ENCODE assay signal across 10 cellular contexts in genomic region chr7:112573302-112574039, GRCh38.
DNase-seq lines count a peak whose midpoint lies in the region; ATAC-seq, FAIRE-seq and TF ChIP-seq lines count a peak whose summit lies in the region.
"Had no signal": no experiment of that assay in that cellular context is flagged by ENCODE, and none has a peak within 500 bp of the region (broad histone marks: within the 10 kb centered on the region; RNA-seq: fewer than 3 reads in every experiment).

No MANE protein-coding gene starts in this region.

- H3K4me3 Mint-ChIP-seq in GM23338 (no peak overlapping the region), astrocyte (ENCODE audit: unreplicated experiment) (no peak overlapping the region)
- H3K4me3 Mint-ChIP-seq: T-helper 1 cell treated with Interleukin-12 subunit alpha and Interleukin-12 subunit beta and Interleukin-4 antibody, amounts not matched to agents 30 μg/mL and 1 μg/mL, for 36 hours had no signal

- H3K27me3 ChIP-seq in GM23338 (ENCODE audit: insufficient read depth) (no peaks in the 10 kb centered on the region), astrocyte (ENCODE audit: insufficient read depth, low read length) (no peaks in the 10 kb centered on the region)

- H3K9me3 ChIP-seq in astrocyte (ENCODE audit: insufficient read depth, low read depth, low read length), result no peaks in the 10 kb centered on the region

- no peaks in the 10 kb centered on the region for H4K20me1 ChIP-seq in GM23338 (replicated peaks; ENCODE audit: insufficient read depth)
- H4K20me1 ChIP-seq in astrocyte (ENCODE audit: insufficient read depth, low read length), result no peaks in the 10 kb centered on the region

- H3K9ac ChIP-seq in astrocyte (ENCODE audit: low read length), result no peak overlapping the region

- H3K4me1 Mint-ChIP-seq in GM23338 (peaks cover 8% of the 10 kb centered on the region; the same call in 2 of the 3 replicates), astrocyte (ENCODE audit: low read depth, unreplicated experiment) (peaks cover 14% of the 10 kb centered on the region)

- no peak for FAIRE-seq in astrocyte (lab: Jason Lieb, UNC)

- ATAC-seq in GM23338, result no peak

- no peak overlapping the region for H3K4me2 ChIP-seq in GM23338
- no peak overlapping the region for H3K4me2 ChIP-seq in astrocyte (ENCODE audit: low read length)

- no peaks in the 10 kb centered on the region for H3K27me3 Mint-ChIP-seq in GM23338 (ENCODE audit: insufficient read depth, low read depth, poor library complexity)
- no peaks in the 10 kb centered on the region for H3K27me3 Mint-ChIP-seq in astrocyte (ENCODE audit: low read depth, unreplicated experiment)

- in situ Hi-C loops in ACHN (cut with HindIII; ENCODE audit: low pct_ligation_motif_present, low pct_unique_long_range_greater_than_20kb, low sequenced_read_pairs), result no loop called here

- H3K36me3 ChIP-seq in GM23338 (ENCODE audit: insufficient read depth) (no peaks in the 10 kb centered on the region), astrocyte (ENCODE audit: insufficient read depth, low read length) (no peaks in the 10 kb centered on the region)

- H3K27ac Mint-ChIP-seq in GM23338 (no peak overlapping the region), astrocyte (ENCODE audit: unreplicated experiment) (no peak overlapping the region)
- H3K27ac Mint-ChIP-seq: T-helper 1 cell treated with Interleukin-12 subunit alpha and Interleukin-12 subunit beta and Interleukin-4 antibody, amounts not matched to agents 30 μg/mL and 1 μg/mL, for 36 hours had no signal

- no peaks in the 10 kb centered on the region for H3K79me2 ChIP-seq in GM23338 (replicated peaks; ENCODE audit: insufficient read depth)
- no peaks in the 10 kb centered on the region for H3K79me2 ChIP-seq in astrocyte (ENCODE audit: insufficient read depth, low read length)

- H2AFZ ChIP-seq in GM23338 (peak overlapping the region; percentile 9; the same call in 1 of the 2 replicates), astrocyte (ENCODE audit: low read depth, low read length) (no peak overlapping the region)

- H3K9me3 Mint-ChIP-seq in GM23338 (no peaks in the 10 kb centered on the region), astrocyte (ENCODE audit: unreplicated experiment) (peaks cover 3% of the 10 kb centered on the region)

- H3K36me3 Mint-ChIP-seq in GM23338 (ENCODE audit: low read depth), result no peaks in the 10 kb centered on the region
- no peaks in the 10 kb centered on the region for H3K36me3 Mint-ChIP-seq in astrocyte (ENCODE audit: low read depth, unreplicated experiment)

- no peaks in the 10 kb centered on the region for H3F3A ChIP-seq in GM23338 (replicated peaks; ENCODE audit: low read depth)

- H3K4me1 ChIP-seq in GM23338 (ENCODE audit: insufficient read depth) (peaks cover 7% of the 10 kb centered on the region; the same call in 1 of the 2 replicates), astrocyte (ENCODE audit: insufficient read depth, low read length) (peaks cover 3% of the 10 kb centered on the region)

- DNase-seq in GM23338 (ENCODE audit: low spot score), result peak; percentile 24
- peak; percentile 16 for DNase-seq in astrocyte (ENCODE audit: low read depth)
- peak; percentile 37 for DNase-seq in inferior parietal cortex (ENCODE audit: extremely low spot score)
- DNase-seq in midbrain (lab: John Stamatoyannopoulos, UW), result no peak
- DNase-seq in ACHN, result no peak
- no peak for DNase-seq in NCI-H446 treated with DMSO at 0.1 percent for 48 hours (lab: John Stamatoyannopoulos, UW)
- no peak for DNase-seq in NCI-H69 (lab: John Stamatoyannopoulos, UW)
- DNase-seq: activated CD8-positive, alpha-beta memory T cell treated with anti-CD3 and anti-CD28 coated beads, Interleukin-2, amount 50 U/mL, for 4 hours had no signal

- TF ChIP-seq CTCF in 22Rv1 (IDR thresholded peaks at IDR 0.05), result no peak
- no peak for TF ChIP-seq CTCF in GM23338 (conservative IDR thresholded peaks at IDR 0.05; ENCODE audit: low read depth in 2 of 2)
- TF ChIP-seq CTCF in astrocyte (IDR thresholded peaks at IDR 0.05; ENCODE audit: insufficient read depth, low read depth, low read length), result no peak

- no peaks in the 10 kb centered on the region for H3K9me2 ChIP-seq in GM23338 (ENCODE audit: insufficient read depth)

- H3K4me3 ChIP-seq in GM23338, result no peak overlapping the region
- H3K4me3 ChIP-seq in astrocyte (ENCODE audit: insufficient read depth, low read depth, low read length), result no peak overlapping the region

- H3K27ac ChIP-seq in 22Rv1 (peak overlapping the region; percentile 60), GM23338 (ENCODE audit: low read depth) (no peak overlapping the region), astrocyte (ENCODE audit: low read depth, low read length) (no peak overlapping the region)

TF ChIP-seq in GM23338, 12 proteins besides CTCF, POLR2A, EP300 and RAD21 (continues in another document):
- TF ChIP-seq STAT1 (IDR thresholded peaks at IDR 0.05; ENCODE audit: unreplicated experiment) (no peak), POLR2AphosphoS5 (IDR thresholded peaks at IDR 0.05; ENCODE audit: low read depth) (no peak), JUNB (IDR thresholded peaks at IDR 0.05; ENCODE audit: unreplicated experiment) (no peak), CREB1 (CRISPR knock-in tag; IDR thresholded peaks at IDR 0.05; ENCODE audit: low read depth) (no peak), EZH2 (IDR thresholded peaks at IDR 0.05; ENCODE audit: low read depth, unreplicated experiment) (no peak), NANOG (IDR thresholded peaks at IDR 0.05; ENCODE audit: borderline replicate concordance) (no peak), REST (IDR thresholded peaks at IDR 0.05; ENCODE audit: unreplicated experiment) (no peak), ZNF114 (CRISPR knock-in tag; IDR thresholded peaks at IDR 0.05) (no peak), ZNF331 (CRISPR knock-in tag; IDR thresholded peaks at IDR 0.05; ENCODE audit: low read depth) (no peak), ETS1 (IDR thresholded peaks at IDR 0.05) (no peak)

Comparison
In these comparisons a context has a peak if more than half of its experiments do, and no peak if none do; other contexts are left out.
1. DNase-seq: peak in GM23338 (single experiment), astrocyte (single experiment) and inferior parietal cortex (single experiment); none in midbrain (single experiment), ACHN (single experiment), NCI-H446 treated with DMSO at 0.1 percent for 48 hours (single experiment) and NCI-H69 (single experiment).